In genomic region chr7:154911411-154911810, GRCh38 we compare ENCODE assay signal across 27 cellular contexts.
"Had no signal": no experiment of that assay in that cellular context is flagged by ENCODE, and none has a peak within 500 bp of the region (broad histone marks: within the 10 kb centered on the region; RNA-seq: fewer than 3 reads in every experiment).

No MANE protein-coding gene starts in this region.

- FAIRE-seq: islet of Langerhans had no signal

- H3K4me1 ChIP-seq: psoas muscle, testis had no signal

- H3K4me3 ChIP-seq: heart left ventricle, left ventricle myocardium inferior, lung, mucosa of descending colon, psoas muscle, right lobe of liver, smooth muscle cell, stomach, testis, thyroid gland, transverse colon, upper lobe of left lung, vagina had no signal

- H3K27ac ChIP-seq: heart left ventricle, left ventricle myocardium inferior, neutrophil, psoas muscle, right lobe of liver, stomach, testis, thyroid gland, transverse colon, upper lobe of left lung, vagina had no signal

- DNase-seq: heart left ventricle; hypothalamus; immature natural killer cell; left ventricle myocardium inferior; mesendoderm; midbrain; mucosa of descending colon; naive thymus-derived CD4-positive, alpha-beta T cell; occipital lobe; psoas muscle; right lobe of liver; stimulated activated CD4-positive, alpha-beta T cell treated with anti-CD3 and anti-CD28 coated beads, Interleukin-12 subunit alpha, Interleukin-12 subunit beta, amount 100 ng/mL, for 4 hours; stimulated activated CD4-positive, alpha-beta T cell treated with anti-CD3 and anti-CD28 coated beads, Interleukin-15, amount 100 ng/mL, for 24 hours; stimulated activated CD4-positive, alpha-beta T cell treated with anti-CD3 and anti-CD28 coated beads, Interleukin-2, amount 100 ng/mL, for 24 hours; stimulated activated CD4-positive, alpha-beta T cell treated with anti-CD3 and anti-CD28 coated beads, Interleukin-4, amount 100 ng/mL, for 1 hour; stimulated activated naive B cell treated with anti-CD40 and anti-IgM and Interleukin-4, amounts not matched to agents 10 μg/mL and 1 μg/mL and 100 μg/mL, for 72 hours; stimulated activated naive CD8-positive, alpha-beta T cell treated with anti-CD3 and anti-CD28 coated beads, Interleukin-15, Interleukin-2, amounts not matched to agents 100 U/mL and 50 U/mL, for 24 hours; stomach; testis; thyroid gland; transverse colon; upper lobe of left lung had no signal

- H3K36me3 ChIP-seq: heart left ventricle, left ventricle myocardium inferior, neutrophil, right lobe of liver, stomach, thyroid gland, transverse colon, upper lobe of left lung, vagina had no signal

- ATAC-seq: heart left ventricle; mucosa of descending colon; naive thymus-derived CD4-positive, alpha-beta T cell; psoas muscle; right lobe of liver; stimulated activated naive B cell treated with anti-CD40 and anti-IgM and Interleukin-4, amounts not matched to agents 10 μg/mL and 1 μg/mL and 100 μg/mL, for 72 hours; stimulated activated naive CD8-positive, alpha-beta T cell treated with anti-CD3 and anti-CD28 coated beads, Interleukin-15, Interleukin-2, amounts not matched to agents 100 U/mL and 50 U/mL, for 24 hours had no signal

- H3K9me3 ChIP-seq: neutrophil, psoas muscle, right lobe of liver, testis, thyroid gland, transverse colon, vagina had no signal
